ENCODE assay signal across 23 cellular contexts in the genomic region with DNA sequence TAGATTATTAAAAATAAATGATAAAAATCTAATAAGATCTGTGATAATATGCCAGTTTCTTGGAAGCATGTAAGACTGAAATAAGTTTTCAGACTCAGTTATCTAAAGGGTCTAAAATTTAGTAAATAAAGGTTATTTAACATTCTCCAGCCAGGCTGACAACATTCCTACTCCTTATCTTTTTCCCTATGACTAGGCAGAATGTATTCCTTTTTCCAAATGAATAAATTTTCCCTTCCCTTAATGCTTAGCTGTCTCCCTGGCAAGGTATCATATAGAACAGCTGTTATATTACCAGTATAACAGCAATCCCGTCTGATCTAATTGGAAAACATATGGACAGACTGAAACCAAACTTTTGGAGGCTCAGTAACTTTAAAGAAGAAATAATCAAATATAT.
"Had no signal": no experiment of that assay in that cellular context is flagged by ENCODE, and none has a peak within 500 bp of the region (broad histone marks: within the 10 kb centered on the region; RNA-seq: fewer than 3 reads in every experiment).

No MANE protein-coding gene starts in this region.

- H3K36me3 ChIP-seq: gastroesophageal sphincter, left ventricle myocardium inferior, right lobe of liver, thoracic aorta, uterus had no signal

- H3K4me3 ChIP-seq: esophagus squamous epithelium, gastroesophageal sphincter, hepatocyte, left ventricle myocardium inferior, right lobe of liver, thoracic aorta, uterus had no signal

- ATAC-seq: activated T-cell treated with anti-CD3 and anti-CD28 coated beads, Interleukin-2, amount 50 U/mL, for 72 hours; gastroesophageal sphincter; right lobe of liver; stimulated activated naive CD8-positive, alpha-beta T cell treated with anti-CD3 and anti-CD28 coated beads, Interleukin-15, Interleukin-2, amounts not matched to agents 100 U/mL and 50 U/mL, for 24 hours had no signal

- H3K27ac ChIP-seq: gastroesophageal sphincter, hepatocyte, left ventricle myocardium inferior, right lobe of liver, thoracic aorta, uterus, VCaP had no signal

- DNase-seq: activated CD4-positive, alpha-beta T cell treated with anti-CD3 and anti-CD28 coated beads for 4 hours; activated CD4-positive, alpha-beta T cell treated with anti-CD3 and anti-CD28 coated beads, Interleukin-2, amount 50 U/mL, for 4 hours; activated naive CD4-positive, alpha-beta T cell; activated T-cell treated with anti-CD3 and anti-CD28 coated beads for 4 hours; activated T-cell treated with anti-CD3 and anti-CD28 coated beads, Interleukin-2, amount 50 U/mL, for 72 hours; anterior cingulate cortex; dermis blood vessel endothelial cell; effector CD4-positive, alpha-beta T cell; esophagus squamous epithelium; islet precursor cell; left ventricle myocardium inferior; right lobe of liver; stimulated activated CD4-positive, alpha-beta T cell treated with anti-CD3 and anti-CD28 coated beads, Interleukin-12 subunit alpha, Interleukin-12 subunit beta, amount 100 ng/mL, for 4 hours; stimulated activated CD4-positive, alpha-beta T cell treated with anti-CD3 and anti-CD28 coated beads, Interleukin-4, amount 100 ng/mL, for 1 hour; stimulated activated naive CD8-positive, alpha-beta T cell treated with anti-CD3 and anti-CD28 coated beads, Interleukin-15, Interleukin-2, amounts not matched to agents 100 U/mL and 50 U/mL, for 24 hours; T-helper 9 cell; uterus had no signal

- H3K9me3 ChIP-seq: esophagus squamous epithelium, gastroesophageal sphincter, left ventricle myocardium inferior, right lobe of liver, thoracic aorta, uterus had no signal

- FAIRE-seq: colon, TTC549 had no signal

- H3K4me2 ChIP-seq: hepatocyte had no signal

- H3K27me3 ChIP-seq: esophagus squamous epithelium, gastroesophageal sphincter, hepatocyte, right lobe of liver, uterus had no signal

- H2AFZ ChIP-seq: hepatocyte had no signal

- H3K4me1 ChIP-seq: uterus had no signal
